In the genomic region with DNA sequence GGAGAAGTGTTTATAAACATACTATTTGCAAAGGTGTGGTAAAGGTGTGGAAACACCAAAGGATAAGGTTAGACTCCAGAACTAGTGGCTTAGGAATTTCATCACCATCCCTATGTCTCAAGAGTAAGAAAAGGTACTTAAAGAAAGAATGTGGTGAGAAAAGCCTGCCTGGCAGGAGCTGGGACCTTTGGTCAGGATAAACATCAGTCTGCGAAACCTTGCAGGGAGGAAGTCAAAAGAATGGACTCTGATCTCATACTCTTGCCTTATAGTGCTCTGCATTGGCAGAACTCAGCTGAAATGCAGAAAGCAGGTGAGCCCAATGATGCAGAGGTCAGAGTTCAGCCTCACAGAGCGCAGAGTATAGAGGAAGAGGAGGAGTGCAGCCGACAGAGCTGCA, we compare ENCODE assay signal across 16 cellular contexts.
"Had no signal": no experiment of that assay in that cellular context is flagged by ENCODE, and none has a peak within 500 bp of the region (broad histone marks: within the 10 kb centered on the region; RNA-seq: fewer than 3 reads in every experiment).

No MANE protein-coding gene starts in this region.

- H2AFZ ChIP-seq: neural progenitor cell had no signal

- H3K4me3 Mint-ChIP-seq: activated CD4-positive, alpha-beta T cell treated with anti-CD3 and anti-CD28 coated beads, Interleukin-2, amount 10 ng/mL, durations not matched to agents 24 days and 14 days; activated naive CD8-positive, alpha-beta T cell treated with anti-CD3 and anti-CD28 coated beads, Interleukin-2, amount 50 U/mL, for 24 hours; neural progenitor cell; stimulated activated naive CD8-positive, alpha-beta T cell treated with anti-CD3 and anti-CD28 coated beads, Interleukin-15, Interleukin-2, amounts not matched to agents 100 ng/mL and 50 ng/mL, for 24 hours had no signal

- H3K27ac ChIP-seq: gastroesophageal sphincter, neural progenitor cell, ovary, vagina had no signal

- H3K36me3 ChIP-seq: gastroesophageal sphincter, neural progenitor cell, ovary, vagina had no signal

- H3K36me3 Mint-ChIP-seq: neural progenitor cell had no signal

- DNase-seq: activated CD4-positive, alpha-beta T cell treated with anti-CD3 and anti-CD28 coated beads, Interleukin-2, amount 10 ng/mL, durations not matched to agents 24 days and 14 days; activated CD8-positive, alpha-beta memory T cell treated with anti-CD3 and anti-CD28 coated beads for 24 hours; activated naive CD4-positive, alpha-beta T cell treated with Interleukin-2 at 50 U/mL for 16 hours; activated naive CD8-positive, alpha-beta T cell treated with anti-CD3 and anti-CD28 coated beads, Interleukin-2, amount 50 U/mL, for 24 hours; cortex of kidney; effector memory CD4-positive, alpha-beta T cell; mesenchymal stem cell; ovary; retina; stimulated activated CD4-positive, alpha-beta T cell treated with anti-CD3 and anti-CD28 coated beads, Interleukin-15, amount 100 ng/mL, for 24 hours; stimulated activated CD4-positive, alpha-beta T cell treated with anti-CD3 and anti-CD28 coated beads, Interleukin-4, amount 100 ng/mL, for 24 hours had no signal

- H3K4me3 ChIP-seq: gastroesophageal sphincter, neural progenitor cell, ovary, vagina had no signal

- H3K4me1 Mint-ChIP-seq: activated CD4-positive, alpha-beta T cell treated with anti-CD3 and anti-CD28 coated beads, Interleukin-2, amount 10 ng/mL, durations not matched to agents 24 days and 14 days; activated naive CD8-positive, alpha-beta T cell treated with anti-CD3 and anti-CD28 coated beads, Interleukin-2, amount 50 U/mL, for 24 hours; neural progenitor cell had no signal

- H3K27me3 Mint-ChIP-seq: activated CD4-positive, alpha-beta T cell treated with anti-CD3 and anti-CD28 coated beads, Interleukin-2, amount 10 ng/mL, durations not matched to agents 24 days and 14 days; activated naive CD8-positive, alpha-beta T cell treated with anti-CD3 and anti-CD28 coated beads, Interleukin-2, amount 50 U/mL, for 24 hours; stimulated activated naive CD8-positive, alpha-beta T cell treated with anti-CD3 and anti-CD28 coated beads, Interleukin-15, Interleukin-2, amounts not matched to agents 100 ng/mL and 50 ng/mL, for 24 hours had no signal

- H3K27me3 ChIP-seq: gastroesophageal sphincter, neural progenitor cell, ovary, vagina had no signal

- FAIRE-seq: astrocyte had no signal

- ATAC-seq: activated naive CD8-positive, alpha-beta T cell treated with anti-CD3 and anti-CD28 coated beads, Interleukin-2, amount 50 U/mL, for 24 hours; gastroesophageal sphincter had no signal

- H3K4me2 ChIP-seq: neural progenitor cell had no signal

- H3K4me1 ChIP-seq: gastroesophageal sphincter, neural progenitor cell, vagina had no signal

- H3K27ac Mint-ChIP-seq: activated CD4-positive, alpha-beta T cell treated with anti-CD3 and anti-CD28 coated beads, Interleukin-2, amount 10 ng/mL, durations not matched to agents 24 days and 14 days; activated naive CD8-positive, alpha-beta T cell treated with anti-CD3 and anti-CD28 coated beads, Interleukin-2, amount 50 U/mL, for 24 hours; neural progenitor cell; stimulated activated naive CD8-positive, alpha-beta T cell treated with anti-CD3 and anti-CD28 coated beads, Interleukin-15, Interleukin-2, amounts not matched to agents 100 ng/mL and 50 ng/mL, for 24 hours had no signal
